Comparison of ENCODE assay signal across 9 cellular contexts in the genomic region with DNA sequence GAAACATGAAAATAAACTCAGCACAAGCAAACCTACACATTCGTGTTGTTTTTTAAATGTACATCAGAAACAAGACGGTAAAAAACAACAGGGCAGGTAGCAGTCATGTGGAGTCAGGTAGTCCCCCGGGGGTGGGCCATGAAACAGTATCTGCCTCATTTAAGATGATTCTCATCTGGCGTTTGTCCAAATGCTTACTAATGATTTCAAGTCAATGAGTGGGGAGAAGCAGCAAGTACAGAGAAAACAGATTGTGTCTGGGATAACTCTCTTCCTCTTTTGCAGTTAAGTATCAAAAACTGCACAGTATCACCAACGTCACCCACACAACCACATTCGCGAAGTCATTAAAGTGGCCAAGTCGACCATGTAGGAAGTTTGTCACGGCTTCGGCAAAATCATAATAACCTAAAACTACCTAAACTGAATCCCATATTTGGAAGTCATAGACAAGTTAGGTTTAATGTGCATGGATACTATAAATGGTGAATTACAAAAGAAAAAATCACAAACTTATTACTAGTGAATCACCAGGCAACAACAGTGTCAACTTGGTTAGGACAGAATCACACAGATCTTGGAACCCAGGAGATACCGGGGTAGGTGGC. TPM values are rescaled to one million over a fixed set of nuclear protein-coding genes. Genes with fewer than 3 reads are reported as not detected.
DNase-seq lines count a peak whose midpoint lies in the region; ATAC-seq lines count a peak whose summit lies in the region.
"Had no signal": no experiment of that assay in that cellular context is flagged by ENCODE, and none has a peak within 500 bp of the region (broad histone marks: within the 10 kb centered on the region; RNA-seq: fewer than 3 reads in every experiment).

No MANE protein-coding gene starts in this region.

- H3K9me3 Mint-ChIP-seq in CD4-positive, CD25-positive, alpha-beta regulatory T cell, result no peaks in the 10 kb centered on the region
- no peaks in the 10 kb centered on the region for H3K9me3 Mint-ChIP-seq in central memory CD8-positive, alpha-beta T cell
- no peaks in the 10 kb centered on the region for H3K9me3 Mint-ChIP-seq in activated T-helper 1 cell treated with anti-CD3 and anti-CD28 coated beads, Interleukin-12 subunit alpha, Interleukin-12 subunit beta, Interleukin-2, Interleukin-4 antibody, amounts not matched to agents 30 ng/mL and 10 ng/mL and 1 ng/mL, durations not matched to agents 14 hours and 24 hours and 36 hours

- H3K27me3 ChIP-seq in CD4-positive, CD25-positive, alpha-beta regulatory T cell (ENCODE audit: control insufficient read depth, insufficient read depth, low read length), result peaks cover 13% of the 10 kb centered on the region
- peaks cover 14% of the 10 kb centered on the region for H3K27me3 ChIP-seq in mononuclear cell (ENCODE audit: insufficient read depth, low read length)

- H3K4me1 Mint-ChIP-seq in CD4-positive, CD25-positive, alpha-beta regulatory T cell, result peaks cover 30 to 42% (median 34%) of the 10 kb centered on the region in 4 donors
- H3K4me1 Mint-ChIP-seq in central memory CD8-positive, alpha-beta T cell, result no peaks in the 10 kb centered on the region
- peaks cover 26% of the 10 kb centered on the region for H3K4me1 Mint-ChIP-seq in activated T-helper 1 cell treated with anti-CD3 and anti-CD28 coated beads, Interleukin-12 subunit alpha, Interleukin-12 subunit beta, Interleukin-2, Interleukin-4 antibody, amounts not matched to agents 30 ng/mL and 10 ng/mL and 1 ng/mL, durations not matched to agents 14 hours and 24 hours and 36 hours (ENCODE audit: low read depth)

- H3K27ac Mint-ChIP-seq in CD4-positive, CD25-positive, alpha-beta regulatory T cell, result no peak overlapping the region
- H3K27ac Mint-ChIP-seq in central memory CD8-positive, alpha-beta T cell (ENCODE audit: low read depth), result no peak overlapping the region
- H3K27ac Mint-ChIP-seq in activated T-helper 1 cell treated with anti-CD3 and anti-CD28 coated beads, Interleukin-12 subunit alpha, Interleukin-12 subunit beta, Interleukin-2, Interleukin-4 antibody, amounts not matched to agents 30 ng/mL and 10 ng/mL and 1 ng/mL, durations not matched to agents 14 hours and 24 hours and 36 hours, result no peak overlapping the region

- H3K4me3 ChIP-seq in CD4-positive, CD25-positive, alpha-beta regulatory T cell (ENCODE audit: low read depth, low read length), result peak overlapping the region; percentile 94
- H3K4me3 ChIP-seq in mononuclear cell (ENCODE audit: low read length), result peak overlapping the region; percentile 99

- no peak overlapping the region for H3K4me3 Mint-ChIP-seq in CD4-positive, CD25-positive, alpha-beta regulatory T cell
- H3K4me3 Mint-ChIP-seq in central memory CD8-positive, alpha-beta T cell, result no peak overlapping the region
- H3K4me3 Mint-ChIP-seq in activated T-helper 1 cell treated with anti-CD3 and anti-CD28 coated beads, Interleukin-12 subunit alpha, Interleukin-12 subunit beta, Interleukin-2, Interleukin-4 antibody, amounts not matched to agents 30 ng/mL and 10 ng/mL and 1 ng/mL, durations not matched to agents 14 hours and 24 hours and 36 hours, result no peak overlapping the region

- peaks cover 12% of the 10 kb centered on the region for H3K27me3 Mint-ChIP-seq in CD4-positive, CD25-positive, alpha-beta regulatory T cell
- peaks cover 12% of the 10 kb centered on the region for H3K27me3 Mint-ChIP-seq in central memory CD8-positive, alpha-beta T cell
- peaks cover 5% of the 10 kb centered on the region for H3K27me3 Mint-ChIP-seq in activated T-helper 1 cell treated with anti-CD3 and anti-CD28 coated beads, Interleukin-12 subunit alpha, Interleukin-12 subunit beta, Interleukin-2, Interleukin-4 antibody, amounts not matched to agents 30 ng/mL and 10 ng/mL and 1 ng/mL, durations not matched to agents 14 hours and 24 hours and 36 hours (ENCODE audit: insufficient read depth)

- DNase-seq in CD4-positive, CD25-positive, alpha-beta regulatory T cell, result peak in 2 of 3 donors; percentile 49
- DNase-seq in SIG-M5 (lab: John Stamatoyannopoulos, UW), result peak; percentile 66
- DNase-seq in central memory CD8-positive, alpha-beta T cell (ENCODE audit: low spot score in 2 of 2), result peak in 1 of 2 donors; percentile 35
- no peak for DNase-seq in D341Med (ENCODE audit: low spot score)
- no peak for DNase-seq in activated T-helper 1 cell treated with anti-CD3 and anti-CD28 coated beads, Interleukin-12 subunit alpha, Interleukin-12 subunit beta, Interleukin-2, Interleukin-4 antibody, amounts not matched to agents 30 ng/mL and 10 ng/mL and 1 ng/mL, durations not matched to agents 14 hours and 24 hours and 36 hours (ENCODE audit: low spot score)

- H3K27ac ChIP-seq in CD4-positive, CD25-positive, alpha-beta regulatory T cell (ENCODE audit: insufficient read depth, low read length, poor library complexity, severe bottlenecking), result peak overlapping the region; percentile 99
- peak overlapping the region; percentile 86 for H3K27ac ChIP-seq in KOPT-K1 (ENCODE audit: low read depth, low read length, poor library complexity, severe bottlenecking)

- H3K4me1 ChIP-seq in CD4-positive, CD25-positive, alpha-beta regulatory T cell (ENCODE audit: control insufficient read depth, insufficient read depth, low read length, poor library complexity, severe bottlenecking), result peaks cover 34% of the 10 kb centered on the region
- peaks cover 36% of the 10 kb centered on the region for H3K4me1 ChIP-seq in mononuclear cell (ENCODE audit: insufficient read depth, low read length)

- H3K9me3 ChIP-seq in CD4-positive, CD25-positive, alpha-beta regulatory T cell (ENCODE audit: control insufficient read depth in 2 of 2, low read length in 2 of 2), result no peaks in the 10 kb centered on the region
- H3K9me3 ChIP-seq in KOPT-K1 (ENCODE audit: insufficient read depth, low read length, poor library complexity, severe bottlenecking) (no peaks in the 10 kb centered on the region), mononuclear cell (ENCODE audit: low read depth, low read length) (no peaks in the 10 kb centered on the region)

- ATAC-seq in CD4-positive, CD25-positive, alpha-beta regulatory T cell (ENCODE audit: low read depth in 2 of 2), result no peak
- ATAC-seq in GM19035 (IDR thresholded peaks at IDR 0.05; ENCODE audit: unreplicated experiment), result peak; percentile 20
- ATAC-seq in central memory CD8-positive, alpha-beta T cell (replicated peaks; ENCODE audit: extremely low read depth, poor library complexity, severe bottlenecking), result peak; percentile 27

- H3K36me3 Mint-ChIP-seq in CD4-positive, CD25-positive, alpha-beta regulatory T cell, result peaks cover 3% of the 10 kb centered on the region
- H3K36me3 Mint-ChIP-seq in central memory CD8-positive, alpha-beta T cell (ENCODE audit: insufficient read depth), result peaks cover 4% of the 10 kb centered on the region
- H3K36me3 Mint-ChIP-seq in activated T-helper 1 cell treated with anti-CD3 and anti-CD28 coated beads, Interleukin-12 subunit alpha, Interleukin-12 subunit beta, Interleukin-2, Interleukin-4 antibody, amounts not matched to agents 30 ng/mL and 10 ng/mL and 1 ng/mL, durations not matched to agents 14 hours and 24 hours and 36 hours (ENCODE audit: low read depth), result no peaks in the 10 kb centered on the region

- no peaks in the 10 kb centered on the region for H3K36me3 ChIP-seq in CD4-positive, CD25-positive, alpha-beta regulatory T cell (ENCODE audit: control insufficient read depth, insufficient read depth, low read length)
- H3K36me3 ChIP-seq in KOPT-K1 (ENCODE audit: insufficient read depth, low read length), result no peaks in the 10 kb centered on the region

- intact Hi-C loops in activated T-helper 1 cell treated with anti-CD3 and anti-CD28 coated beads, Interleukin-12 subunit alpha, Interleukin-12 subunit beta, Interleukin-2, Interleukin-4 antibody, amounts not matched to agents 30 ng/mL and 10 ng/mL and 1 ng/mL, durations not matched to agents 14 hours and 24 hours and 36 hours (cut with micrococcal nuclease), result loop anchor here (1.0 to 5.0 kb wide), 5 partner anchors 301 to 773 kb away; a partner anchor contains a TSS

RNA-seq across cellular contexts. Expression of a gene that starts 1.2 kb away (rescaled TPM):
- total RNA-seq in CD4-positive, CD25-positive, alpha-beta regulatory T cell, result 74.1 TPM
- polyA plus RNA-seq in CD4-positive, CD25-positive, alpha-beta regulatory T cell, result 100 to 1,000 TPM; 118 to 141 (median 133) TPM
- 90.9 TPM for total RNA-seq in mononuclear cell
- total RNA-seq in activated T-helper 1 cell treated with anti-CD3 and anti-CD28 coated beads, Interleukin-12 subunit alpha, Interleukin-12 subunit beta, Interleukin-2, Interleukin-4 antibody, amounts not matched to agents 30 ng/mL and 10 ng/mL and 1 ng/mL, durations not matched to agents 14 hours and 24 hours and 36 hours, result 25.5 and 29.1 TPM in 2 replicates

RNA-seq across cellular contexts. Expression of a gene that starts 37.7 kb away (rescaled TPM):
- not detected for total RNA-seq in CD4-positive, CD25-positive, alpha-beta regulatory T cell
- not detected for polyA plus RNA-seq in CD4-positive, CD25-positive, alpha-beta regulatory T cell
- not detected for total RNA-seq in mononuclear cell
- not detected in 2 replicates for total RNA-seq in activated T-helper 1 cell treated with anti-CD3 and anti-CD28 coated beads, Interleukin-12 subunit alpha, Interleukin-12 subunit beta, Interleukin-2, Interleukin-4 antibody, amounts not matched to agents 30 ng/mL and 10 ng/mL and 1 ng/mL, durations not matched to agents 14 hours and 24 hours and 36 hours
- total RNA-seq: T-helper 1 cell treated with Interleukin-12 subunit alpha and Interleukin-12 subunit beta and Interleukin-4 antibody, amounts not matched to agents 30 ng/mL and 1 ng/mL, for 36 hours had no signal

Comparison
In these comparisons a context has a peak if more than half of its experiments do, and no peak if none do; other contexts are left out.
1. ATAC-seq: peak in GM19035 (single experiment) and central memory CD8-positive, alpha-beta T cell (single experiment); none in CD4-positive, CD25-positive, alpha-beta regulatory T cell (0 of 2).
2. DNase-seq: peak in CD4-positive, CD25-positive, alpha-beta regulatory T cell (2 of 3) and SIG-M5 (single experiment); none in D341Med (single experiment) and activated T-helper 1 cell treated with anti-CD3 and anti-CD28 coated beads, Interleukin-12 subunit alpha, Interleukin-12 subunit beta, Interleukin-2, Interleukin-4 antibody, amounts not matched to agents 30 ng/mL and 10 ng/mL and 1 ng/mL, durations not matched to agents 14 hours and 24 hours and 36 hours (single experiment).